In the genomic region with DNA sequence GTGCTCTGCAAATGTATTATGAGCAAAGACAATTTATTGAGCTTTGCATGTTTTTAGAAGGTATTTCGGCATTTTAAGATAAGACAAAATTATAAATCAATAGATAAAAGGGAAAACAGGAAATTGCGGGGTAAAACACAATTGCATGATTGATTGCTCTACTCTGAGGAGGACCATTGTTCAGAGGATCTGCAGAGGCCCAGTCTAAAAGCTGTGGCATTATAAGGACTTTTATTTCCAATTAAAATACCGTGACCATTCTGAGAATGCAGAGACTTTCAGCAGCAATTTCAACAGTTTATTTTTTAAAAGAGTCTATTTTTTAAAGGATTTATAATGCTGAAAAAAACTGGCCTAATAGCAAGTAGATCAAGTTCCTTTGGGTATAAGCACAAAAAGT, we compare ENCODE assay signal across 7 cellular contexts.
"Had no signal": no experiment of that assay in that cellular context is flagged by ENCODE, and none has a peak within 500 bp of the region (broad histone marks: within the 10 kb centered on the region; RNA-seq: fewer than 3 reads in every experiment).

No MANE protein-coding gene starts in this region.

- H3K4me3 ChIP-seq: GM23338 had no signal

- ATAC-seq: GM23338, HepG2 had no signal

- H3K27ac ChIP-seq: HL-60, KMS-11 had no signal

- DNase-seq: H9, HCEC 1CT, KBM-7 had no signal
